In genomic region chr5:30832519-30832918, GRCh38 we compare ENCODE assay signal across 14 cellular contexts.
"Had no signal": no experiment of that assay in that cellular context is flagged by ENCODE, and none has a peak within 500 bp of the region (broad histone marks: within the 10 kb centered on the region; RNA-seq: fewer than 3 reads in every experiment).

No MANE protein-coding gene starts in this region.

- H3K27me3 ChIP-seq: colonic mucosa, neutrophil, thyroid gland, uterus had no signal

- H3K36me3 Mint-ChIP-seq: activated CD4-positive, alpha-beta memory T cell treated with anti-CD3 and anti-CD28 coated beads for 36 hours; activated naive CD8-positive, alpha-beta T cell had no signal

- H3K9me3 ChIP-seq: colonic mucosa, neutrophil, thyroid gland, uterus had no signal

- DNase-seq: activated CD4-positive, alpha-beta memory T cell treated with anti-CD3 and anti-CD28 coated beads for 36 hours; activated gamma-delta T cell; activated T-cell treated with anti-CD3 and anti-CD28 coated beads, Interleukin-2, amount 50 U/mL, for 4 hours; amygdala; colonic mucosa; effector CD4-positive, alpha-beta T cell; hippocampal formation; naive thymus-derived CD4-positive, alpha-beta T cell; retina; small intestine; thyroid gland; uterus had no signal

- ATAC-seq: activated T-cell treated with anti-CD3 and anti-CD28 coated beads, Interleukin-2, amount 50 U/mL, for 4 hours; naive thymus-derived CD4-positive, alpha-beta T cell had no signal

- H3K27me3 Mint-ChIP-seq: activated CD4-positive, alpha-beta memory T cell treated with anti-CD3 and anti-CD28 coated beads for 36 hours; activated naive CD8-positive, alpha-beta T cell; naive thymus-derived CD4-positive, alpha-beta T cell had no signal

- H3K4me3 Mint-ChIP-seq: activated CD4-positive, alpha-beta memory T cell treated with anti-CD3 and anti-CD28 coated beads for 36 hours; activated naive CD8-positive, alpha-beta T cell; activated T-cell treated with anti-CD3 and anti-CD28 coated beads, Interleukin-2, amount 50 U/mL, for 4 hours; naive thymus-derived CD4-positive, alpha-beta T cell had no signal

- FAIRE-seq: small intestine had no signal

- H3K36me3 ChIP-seq: colonic mucosa, neutrophil, thyroid gland, uterus had no signal

- H3K4me1 Mint-ChIP-seq: naive thymus-derived CD4-positive, alpha-beta T cell had no signal

- H3K4me3 ChIP-seq: colonic mucosa, thyroid gland, uterus had no signal

- H3K27ac Mint-ChIP-seq: activated CD4-positive, alpha-beta memory T cell treated with anti-CD3 and anti-CD28 coated beads for 36 hours; activated naive CD8-positive, alpha-beta T cell; naive thymus-derived CD4-positive, alpha-beta T cell had no signal

- H3K27ac ChIP-seq: colonic mucosa, neutrophil, thyroid gland, uterus had no signal
